Comparison of ENCODE assay signal across 15 cellular contexts in the genomic region with DNA sequence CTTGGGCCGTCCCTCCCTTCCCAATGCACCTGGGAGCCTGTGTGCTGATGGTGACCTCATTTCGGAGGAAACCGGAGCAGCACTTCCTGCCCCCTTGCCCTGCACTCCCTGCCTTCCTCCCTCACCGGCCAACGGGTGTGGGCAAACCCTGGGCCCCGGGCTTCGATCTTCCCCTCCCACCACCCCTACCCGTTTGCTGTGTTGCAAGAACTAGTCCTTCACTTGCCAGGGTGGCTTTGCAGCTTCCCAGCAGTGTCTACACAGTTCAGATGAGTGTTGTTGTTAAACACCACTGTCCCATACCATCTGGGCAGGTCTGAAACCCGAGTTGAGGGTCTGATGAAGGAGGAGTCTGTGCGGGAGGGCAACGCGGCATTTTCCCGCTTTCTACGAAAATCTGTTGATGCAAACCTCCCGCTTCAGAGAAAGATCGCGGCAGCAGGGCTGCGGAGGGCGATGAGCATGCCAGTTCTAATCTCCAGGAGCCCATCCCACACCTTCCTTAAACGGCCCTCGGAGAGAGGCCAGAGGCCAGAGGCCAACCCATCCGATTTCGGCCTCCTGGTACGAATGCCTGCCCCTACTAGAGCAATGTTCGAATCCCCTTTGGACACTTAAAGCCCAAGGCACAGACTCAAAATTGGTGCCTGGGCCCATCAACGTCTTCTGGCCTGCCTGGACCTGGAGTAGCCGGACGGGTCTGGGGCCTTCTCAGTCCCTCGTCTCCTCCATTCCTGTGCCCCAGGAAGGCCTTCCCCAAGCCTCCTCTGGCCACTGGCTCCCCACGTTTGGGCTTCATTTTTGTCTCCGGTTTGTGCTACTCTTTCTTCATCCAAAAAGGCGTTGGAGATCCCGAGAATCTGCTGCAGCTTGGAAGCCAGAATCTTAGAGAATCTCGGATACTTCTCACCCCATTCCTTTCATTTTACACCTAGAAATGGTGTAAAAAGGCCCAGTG. TPM values are rescaled to one million over a fixed set of nuclear protein-coding genes. Genes with fewer than 3 reads are reported as not detected.
DNase-seq lines count a peak whose midpoint lies in the region; ATAC-seq, FAIRE-seq and TF ChIP-seq lines count a peak whose summit lies in the region.
"Had no signal": no experiment of that assay in that cellular context is flagged by ENCODE, and none has a peak within 500 bp of the region (broad histone marks: within the 10 kb centered on the region; RNA-seq: fewer than 3 reads in every experiment).

No MANE protein-coding gene starts in this region.

- no peak overlapping the region for H3K4ac ChIP-seq in H1 (replicated peaks; ENCODE audit: insufficient read length, low read depth, low read length)

- H2AFZ ChIP-seq in H1 (ENCODE audit: low read length) = no peak overlapping the region
- no peak overlapping the region for H2AFZ ChIP-seq in neural cell (ENCODE audit: low read depth, low read length)

- H3K79me1 ChIP-seq in H1 (ENCODE audit: low read depth, low read length) = no peaks in the 10 kb centered on the region

- H3K9ac ChIP-seq in H1 (replicated peaks in 1 of 4; ENCODE audit: extremely low read depth in 1 of 4, low read depth in 3 of 4, low read length in 3 of 4) (no peak overlapping the region), neural cell (ENCODE audit: low read length) (peak overlapping the region; percentile 81)
- H3K9ac ChIP-seq: BLaER1 had no signal

- H2BK5ac ChIP-seq in H1 (ENCODE audit: low read depth, low read length) = no peak overlapping the region

- H3K23me2 ChIP-seq in H1 (ENCODE audit: low read depth, low read length) = peaks cover 6% of the 10 kb centered on the region; the same call in 1 of the 2 replicates

- peak overlapping the region; percentile 70 for H2BK12ac ChIP-seq in H1 (ENCODE audit: low read depth, low read length)

- CTCF ChIA-PET in H1 (lab: Charles Lee; ENCODE audit: partially characterized antibody) = interaction anchor here (2.2 to 5.3 kb wide), 2 partner anchors 12 to 73 kb away, joined by 12 to 77 read pairs; no protein-coding TSS in a partner anchor

- no peaks in the 10 kb centered on the region for H3F3A ChIP-seq in neural cell (ENCODE audit: insufficient read depth, low read length, poor library complexity, severe bottlenecking)

- peak overlapping the region; percentile 5 to 50 (median 20); a peak in 5 of 8 replicates for H3K4me3 ChIP-seq in H1 (ENCODE audit: extremely low read depth in 1 of 4, insufficient read depth in 2 of 4, low read depth in 3 of 4, low read length in 4 of 4)
- peak overlapping the region; percentile 88 for H3K4me3 ChIP-seq in neural cell (ENCODE audit: low read length)
- H3K4me3 ChIP-seq: BLaER1, left lung had no signal

- TF ChIP-seq CTCF in H1 (IDR thresholded peaks at IDR 0.05; ENCODE audit: control extremely low read depth in 1 of 3, insufficient read depth in 1 of 3, low read depth in 1 of 3, low read length in 3 of 3) (no peak), neural cell (IDR thresholded peaks at IDR 0.05; ENCODE audit: poor library complexity, severe bottlenecking) (no peak), foreskin keratinocyte (conservative IDR thresholded peaks at IDR 0.05) (no peak)

- no peak for ATAC-seq in foreskin keratinocyte
- ATAC-seq in HG02798 (IDR thresholded peaks at IDR 0.05; ENCODE audit: poor library complexity, unreplicated experiment) = no peak
- ATAC-seq: activated CD8-positive, alpha-beta T cell treated with anti-CD3 and anti-CD28 coated beads for 36 hours had no signal

- no peak overlapping the region for H4K8ac ChIP-seq in H1 (ENCODE audit: extremely low read depth, insufficient read depth, low read length)

- H4K91ac ChIP-seq in H1 (replicated peaks; ENCODE audit: insufficient read length, low read length) = no peak overlapping the region

- H3K4me2 ChIP-seq in H1 (ENCODE audit: insufficient read depth in 1 of 2, low read depth in 2 of 2, low read length in 2 of 2) (peak overlapping the region; percentile 68 to 80), neural cell (ENCODE audit: low read length) (peak overlapping the region; percentile 86)
- H3K4me2 ChIP-seq: BLaER1 had no signal

- H2BK120ac ChIP-seq in H1 (replicated peaks; ENCODE audit: low read depth, low read length) = no peak overlapping the region

- peak overlapping the region; percentile 61; the same call in 1 of the 2 replicates for H2BK15ac ChIP-seq in H1 (ENCODE audit: low read length)

- TF ChIP-seq RAD21 in H1 (IDR thresholded peaks at IDR 0.05 in 1 of 2, conservative IDR thresholded peaks at IDR 0.05 in 1 of 2; ENCODE audit: low read depth in 2 of 2, low read length in 2 of 2) (no peak), neural cell (conservative IDR thresholded peaks at IDR 0.05) (no peak)

- no peak overlapping the region for H4K5ac ChIP-seq in H1 (ENCODE audit: insufficient read length, low read depth, low read length)

- H2BK20ac ChIP-seq in H1 (ENCODE audit: low read length) = peak overlapping the region; percentile 16; the same call in 1 of the 2 replicates

- TF ChIP-seq POLR2A in H1 (IDR thresholded peaks at IDR 0.05; ENCODE audit: control extremely low read depth in 1 of 2, low read depth in 2 of 2, low read length in 2 of 2) = no peak

- peak; percentile 65 for DNase-seq in GF-D8 (lab: John Stamatoyannopoulos, UW)
- peak; percentile 47 to 69 for DNase-seq in NOMO-1 (lab: John Stamatoyannopoulos, UW; ENCODE audit: unreplicated experiment in 2 of 2)
- DNase-seq in H1 (ENCODE audit: low read depth in 1 of 2, low spot score in 2 of 2) = peak in 1 of 2 experiments; percentile 86
- DNase-seq in mesenteric fat pad (ENCODE audit: low spot score) = no peak
- no peak for DNase-seq in stimulated activated naive CD4-positive, alpha-beta T cell (lab: John Stamatoyannopoulos, UW)
- no peak for DNase-seq in foreskin keratinocyte
- DNase-seq: activated CD8-positive, alpha-beta T cell treated with anti-CD3 and anti-CD28 coated beads for 36 hours; activated naive CD4-positive, alpha-beta T cell treated with anti-CD3 and anti-CD28 coated beads for 36 hours; cortex of kidney; left lung; NCI-H2171 had no signal

- H3K4me1 ChIP-seq in H1 (replicated peaks in 1 of 4; ENCODE audit: control insufficient read depth in 3 of 4, insufficient read depth in 4 of 4, low read length in 3 of 4) = peaks cover 12 to 35% (median 20%) of the 10 kb centered on the region in 4 experiments
- no peaks in the 10 kb centered on the region for H3K4me1 ChIP-seq in foreskin keratinocyte
- H3K4me1 ChIP-seq: BLaER1 had no signal

- POLR2A ChIA-PET in H1 (lab: Charles Lee; ENCODE audit: partially characterized antibody) = interaction anchor here (5.2 kb wide), 1 partner anchor 38 kb away, joined by 26 read pairs; no protein-coding TSS in a partner anchor

- no peaks in the 10 kb centered on the region for H3K9me2 ChIP-seq in neural cell (ENCODE audit: insufficient read depth, low read length)

- no peaks in the 10 kb centered on the region; a peak in 1 of 4 replicates for H3K9me3 ChIP-seq in H1 (ENCODE audit: insufficient read depth in 2 of 2, low read depth in 1 of 2, low read length in 1 of 2)
- no peaks in the 10 kb centered on the region for H3K9me3 ChIP-seq in neural cell (ENCODE audit: low read length)
- H3K9me3 ChIP-seq: left lung had no signal

- 9% methylated on average over 34 of the region's 34 CpGs; no CpG with 5 or more reads in 1 of the 2 experiments for WGBS in H1 (ENCODE audit: extremely low coverage in 1 of 2, insufficient coverage in 1 of 2, insufficient read length in 1 of 2, insufficient replicate concordance in 2 of 2, low coverage in 1 of 2, low lambda C conversion rate in 2 of 2, missing lambda C conversion rate in 1 of 2), 2 experiments

- no peak overlapping the region for H3K14ac ChIP-seq in H1 (ENCODE audit: insufficient read length)

- H3K27ac ChIP-seq in H1 (ENCODE audit: low read depth, low read length) = no peak overlapping the region
- H3K27ac ChIP-seq in neural cell (ENCODE audit: low read length) = no peak overlapping the region
- no peak overlapping the region for H3K27ac ChIP-seq in foreskin keratinocyte
- H3K27ac ChIP-seq: BLaER1, left lung had no signal

- H4K20me1 ChIP-seq in H1 (replicated peaks in 1 of 2; ENCODE audit: control insufficient read depth in 1 of 2, insufficient read depth in 2 of 2, low read length in 2 of 2) (peaks cover 5 to 32% of the 10 kb centered on the region in 2 experiments), neural cell (ENCODE audit: insufficient read depth) (no peaks in the 10 kb centered on the region)

- no peak overlapping the region for H3K56ac ChIP-seq in H1 (replicated peaks; ENCODE audit: insufficient read length, low read depth, low read length)

- H3K79me2 ChIP-seq in H1 (ENCODE audit: control insufficient read depth in 1 of 2, insufficient read depth in 2 of 2, low read length in 2 of 2) = no peaks in the 10 kb centered on the region
- peaks cover 97% of the 10 kb centered on the region for H3K79me2 ChIP-seq in neural cell (replicated peaks; ENCODE audit: insufficient read depth, low read length)

- TF ChIP-seq EP300 in H1 (IDR thresholded peaks at IDR 0.05; ENCODE audit: borderline replicate concordance in 1 of 2, low read depth in 2 of 2, low read length in 2 of 2) (no peak), neural cell (conservative IDR thresholded peaks at IDR 0.05; ENCODE audit: poor library complexity, severe bottlenecking) (no peak)

- peaks cover 97 to 100% (median 99%) of the 10 kb centered on the region in 4 experiments for H3K27me3 ChIP-seq in H1 (replicated peaks in 1 of 4; ENCODE audit: control insufficient read depth in 3 of 4, extremely low read depth in 1 of 4, insufficient read depth in 3 of 4, low read length in 3 of 4)
- peaks cover 79% of the 10 kb centered on the region for H3K27me3 ChIP-seq in neural cell (ENCODE audit: insufficient read depth, low read depth, low read length)
- H3K27me3 ChIP-seq in foreskin keratinocyte = peaks cover 100% of the 10 kb centered on the region

- H3K23ac ChIP-seq in H1 (ENCODE audit: insufficient read length) = no peak overlapping the region

- FAIRE-seq in H1 (lab: Jason Lieb, UNC) = peak; percentile 39
- FAIRE-seq: RCC 7860 had no signal

- H3K18ac ChIP-seq in H1 (ENCODE audit: extremely low read depth, low read length) = peak overlapping the region; percentile 33

- peak overlapping the region; percentile 80; the same call in 1 of the 2 replicates for H2AK5ac ChIP-seq in H1 (ENCODE audit: low read depth, low read length)

- H3K36me3 ChIP-seq in H1 (ENCODE audit: control insufficient read depth in 2 of 4, insufficient read depth in 4 of 4, low read length in 3 of 4) (no peaks in the 10 kb centered on the region; a peak in 1 of 8 replicates), neural cell (ENCODE audit: insufficient read depth, low read length) (no peaks in the 10 kb centered on the region)
- H3K36me3 ChIP-seq: BLaER1, left lung had no signal

RNA-seq across cellular contexts. Expression of a gene that starts 35.8 kb away (rescaled TPM):
- total RNA-seq in H1 (2021; fragmentation: NEBNext Ultra II Directional; extraction: Animal tissue kit (Norgen Biotek cat#: 25700)) = 52.3 and 53.4 TPM in 2 replicates
- 14.8 and 27.1 TPM in 2 replicates for polyA plus RNA-seq in H1 (2011; rRNA removed)
- 38.0 TPM for polyA plus RNA-seq in H1 (2011; cell fraction: cytosol; rRNA removed)
- polyA plus RNA-seq in H1 (2011; cell fraction: nucleus; rRNA removed) = 124 TPM
- polyA plus RNA-seq in H1 (2012, experiment 1 of 2) = 40.8 to 48.7 TPM (median 46.6 TPM) in 4 replicates
- 34.4 TPM for polyA plus RNA-seq in H1 (2012, experiment 2 of 2)
- polyA plus RNA-seq in H1 (2013, experiment 1 of 2) = 24.0 TPM
- polyA plus RNA-seq in H1 (2013, experiment 2 of 2) = 21.0 TPM
- polyA minus RNA-seq in H1 (2011; rRNA and poly(A)+ RNA removed) = 23.1 and 50.9 TPM in 2 replicates
- 41.5 TPM for polyA minus RNA-seq in H1 (2011; cell fraction: cytosol; rRNA and poly(A)+ RNA removed)
- 106 TPM for polyA minus RNA-seq in H1 (2011; cell fraction: nucleus; rRNA and poly(A)+ RNA removed)
- 47.9 and 62.9 TPM in 2 replicates for polyA plus RNA-seq in neural cell
- polyA minus RNA-seq in neural cell = 42.7 and 58.9 TPM in 2 replicates
- 67.1 TPM for total RNA-seq in mesenteric fat pad
- 47.8 and 50.5 TPM in 2 replicates for total RNA-seq in foreskin keratinocyte
- polyA plus RNA-seq in foreskin keratinocyte = 30.7 and 39.1 TPM in 2 replicates

Comparison
In these comparisons a context has a peak if more than half of its experiments do, and no peak if none do; other contexts are left out.
1. DNase-seq: peak in GF-D8 (single experiment) and NOMO-1 (2 of 2); none in mesenteric fat pad (single experiment), stimulated activated naive CD4-positive, alpha-beta T cell (0 of 6) and foreskin keratinocyte (0 of 2).